20 cellular contexts compared by ENCODE assay signal in the genomic region with DNA sequence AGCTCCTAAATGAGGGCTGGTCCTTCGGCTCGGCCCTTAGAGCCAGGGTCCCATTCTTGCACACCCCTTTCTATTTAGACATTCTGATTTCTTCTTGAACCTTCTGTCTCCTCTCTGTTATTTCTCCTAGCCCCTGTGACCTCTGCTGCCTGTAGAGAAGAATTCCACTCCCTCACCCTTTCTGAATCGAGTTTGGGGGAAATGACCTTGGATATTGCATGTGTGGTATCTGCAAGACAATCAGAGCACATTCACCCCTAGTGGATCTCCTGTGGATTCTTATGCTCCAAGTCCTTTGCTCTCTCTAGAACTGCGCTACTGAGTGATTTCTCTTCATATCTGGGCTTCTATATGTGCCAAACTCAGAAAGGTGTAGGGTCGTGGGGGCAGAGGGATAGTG. TPM values are rescaled to one million over a fixed set of nuclear protein-coding genes. Genes with fewer than 3 reads are reported as not detected.
A peak's percentile ranks its signal among the peaks of the same experiment; 100 is the strongest.
DNase-seq lines count a peak whose midpoint lies in the region; ATAC-seq and TF ChIP-seq lines count a peak whose summit lies in the region.
"Had no signal": no experiment of that assay in that cellular context is flagged by ENCODE, and none has a peak within 500 bp of the region (broad histone marks: within the 10 kb centered on the region; RNA-seq: fewer than 3 reads in every experiment).

No MANE protein-coding gene starts in this region.

- H4K20me1 ChIP-seq in H9 (ENCODE audit: control insufficient read depth, insufficient read depth, insufficient read length), result no peaks in the 10 kb centered on the region
- H4K20me1 ChIP-seq: BLaER1 had no signal

- no peak overlapping the region for H3K18ac ChIP-seq in H9 (ENCODE audit: insufficient read length, low read depth, low read length)

- H3K79me2 ChIP-seq in H9 (ENCODE audit: insufficient read depth, low read length), result no peaks in the 10 kb centered on the region

- POLR2A ChIA-PET in WTC11 (lab: Charles Lee), result interaction anchor here (0.9 kb wide), 1 partner anchor 12 kb away, joined by 3 read pairs; no protein-coding TSS in a partner anchor

- no peak overlapping the region for H3K23ac ChIP-seq in H9 (ENCODE audit: insufficient read length, low read depth, low read length)

- CTCF ChIA-PET in WTC11 (lab: Charles Lee), result no interaction called here

- H2AK5ac ChIP-seq in H9 (ENCODE audit: insufficient read length, low read length), result no peak overlapping the region

- H3K4me3 Mint-ChIP-seq in H9, result no peak overlapping the region
- no peak overlapping the region for H3K4me3 Mint-ChIP-seq in WTC11
- H3K4me3 Mint-ChIP-seq in activated T-helper 2 cell treated with anti-CD3 and anti-CD28 coated beads, Interferon-gamma antibody, Interleukin-2, Interleukin-4, amounts not matched to agents 10 μg/mL and 5 μg/mL and 100 μg/mL, durations not matched to agents 14 hours and 24 hours and 36 hours (ENCODE audit: low read depth), result no peak overlapping the region
- H3K4me3 Mint-ChIP-seq: CD4-positive, alpha-beta memory T cell; CD4-positive, CD25-positive, alpha-beta regulatory T cell; CD8-positive, alpha-beta memory T cell had no signal

- no peak overlapping the region for H3K4ac ChIP-seq in H9 (ENCODE audit: low read depth, low read length)

- no peak overlapping the region for H2BK12ac ChIP-seq in H9 (ENCODE audit: insufficient read length, low read depth, low read length)

- H3K27me3 Mint-ChIP-seq in H9 (ENCODE audit: low read depth), result no peaks in the 10 kb centered on the region
- H3K27me3 Mint-ChIP-seq in WTC11 (ENCODE audit: low read depth), result no peaks in the 10 kb centered on the region
- H3K27me3 Mint-ChIP-seq in activated T-helper 2 cell treated with anti-CD3 and anti-CD28 coated beads, Interferon-gamma antibody, Interleukin-2, Interleukin-4, amounts not matched to agents 10 μg/mL and 5 μg/mL and 100 μg/mL, durations not matched to agents 14 hours and 24 hours and 36 hours (ENCODE audit: low read depth), result peaks cover 25% of the 10 kb centered on the region

- DNase-seq in H9 (no peak), WTC11 (ENCODE audit: low spot score) (no peak), esophagus muscularis mucosa (ENCODE audit: extremely low spot score) (peak; percentile 19)
- DNase-seq in stimulated activated naive CD4-positive, alpha-beta T cell (lab: John Stamatoyannopoulos, UW), result no peak
- DNase-seq in activated T-helper 2 cell treated with anti-CD3 and anti-CD28 coated beads, Interferon-gamma antibody, Interleukin-2, Interleukin-4, amounts not matched to agents 10 μg/mL and 5 μg/mL and 100 μg/mL, durations not matched to agents 14 hours and 24 hours and 36 hours (ENCODE audit: low spot score), result no peak
- DNase-seq: 8988T; ACHN; BE2C; C1 segment of cervical spinal cord; CD4-positive, alpha-beta memory T cell; CD4-positive, CD25-positive, alpha-beta regulatory T cell; CD8-positive, alpha-beta memory T cell; COR-L47; DMS79 treated with DMSO at 0.1 percent for 48 hours; GF-D8 had no signal

- H2AFZ ChIP-seq in H9 (ENCODE audit: low read length), result peak overlapping the region; percentile 50

- H3K9me3 ChIP-seq in H9 (ENCODE audit: control insufficient read depth, low read depth, low read length) (no peaks in the 10 kb centered on the region), esophagus muscularis mucosa (no peaks in the 10 kb centered on the region)
- H3K9me3 ChIP-seq: BE2C, BLaER1 had no signal

- H2BK120ac ChIP-seq in H9 (ENCODE audit: low read depth, low read length, poor library complexity, severe bottlenecking), result no peak overlapping the region

- no peak overlapping the region for H3K14ac ChIP-seq in H9 (ENCODE audit: insufficient read depth, low read length)

- no peak overlapping the region; a peak in 1 of 7 replicates for H3K27ac Mint-ChIP-seq in H9
- H3K27ac Mint-ChIP-seq in WTC11, result no peak overlapping the region
- no peak overlapping the region for H3K27ac Mint-ChIP-seq in activated T-helper 2 cell treated with anti-CD3 and anti-CD28 coated beads, Interferon-gamma antibody, Interleukin-2, Interleukin-4, amounts not matched to agents 10 μg/mL and 5 μg/mL and 100 μg/mL, durations not matched to agents 14 hours and 24 hours and 36 hours
- H3K27ac Mint-ChIP-seq: CD4-positive, alpha-beta memory T cell; CD4-positive, CD25-positive, alpha-beta regulatory T cell; CD8-positive, alpha-beta memory T cell had no signal

- H3K4me1 Mint-ChIP-seq in H9, result peaks cover 8% of the 10 kb centered on the region in 2 experiments
- H3K4me1 Mint-ChIP-seq in WTC11, result peaks cover 25% of the 10 kb centered on the region
- no peaks in the 10 kb centered on the region for H3K4me1 Mint-ChIP-seq in activated T-helper 2 cell treated with anti-CD3 and anti-CD28 coated beads, Interferon-gamma antibody, Interleukin-2, Interleukin-4, amounts not matched to agents 10 μg/mL and 5 μg/mL and 100 μg/mL, durations not matched to agents 14 hours and 24 hours and 36 hours (ENCODE audit: low read depth)
- H3K4me1 Mint-ChIP-seq: CD4-positive, alpha-beta memory T cell; CD4-positive, CD25-positive, alpha-beta regulatory T cell; CD8-positive, alpha-beta memory T cell had no signal

- intact Hi-C loops in esophagus muscularis mucosa (cut with DNase I), result no loop called here
- intact Hi-C loops in activated T-helper 2 cell treated with anti-CD3 and anti-CD28 coated beads, Interferon-gamma antibody, Interleukin-2, Interleukin-4, amounts not matched to agents 10 μg/mL and 5 μg/mL and 100 μg/mL, durations not matched to agents 14 hours and 24 hours and 36 hours (cut with micrococcal nuclease), result no loop called here

- H3K4me3 ChIP-seq in esophagus muscularis mucosa, result no peak overlapping the region
- H3K4me3 ChIP-seq: BLaER1 had no signal

- H4K91ac ChIP-seq in H9 (ENCODE audit: insufficient read length, low read depth, low read length), result no peak overlapping the region

- H3K79me1 ChIP-seq in H9 (ENCODE audit: insufficient read depth, low read depth, low read length, poor library complexity, severe bottlenecking), result no peaks in the 10 kb centered on the region

- H3K56ac ChIP-seq in H9 (ENCODE audit: insufficient read length, low read depth, low read length), result no peak overlapping the region

- no peak overlapping the region for H3T11ph ChIP-seq in H9 (ENCODE audit: low read length)

- H2BK20ac ChIP-seq in H9 (ENCODE audit: low read depth, low read length, poor library complexity, severe bottlenecking), result no peak overlapping the region

- H3K27ac ChIP-seq in H9 (ENCODE audit: insufficient read length, low read depth, low read length), result no peak overlapping the region
- H3K27ac ChIP-seq in esophagus muscularis mucosa (replicated peaks in 1 of 4), result no peak overlapping the region
- H3K27ac ChIP-seq: BLaER1 had no signal

- no peaks in the 10 kb centered on the region for H3K36me3 ChIP-seq in esophagus muscularis mucosa
- H3K36me3 ChIP-seq: BLaER1 had no signal

- no peak overlapping the region for H3K4me2 ChIP-seq in H9 (ENCODE audit: insufficient read depth, insufficient read length, low read length)
- H3K4me2 ChIP-seq: BLaER1 had no signal

- no peak overlapping the region for H2BK5ac ChIP-seq in H9 (ENCODE audit: insufficient read length, low read length)

- TF ChIP-seq CTCF in H9 (conservative IDR thresholded peaks at IDR 0.05) (no peak), WTC11 (IDR thresholded peaks at IDR 0.05) (no peak), esophagus muscularis mucosa (IDR thresholded peaks at IDR 0.05) (no peak)

- no peak overlapping the region for H4K5ac ChIP-seq in H9 (ENCODE audit: insufficient read length, low read depth, low read length)

- ATAC-seq in WTC11, result peak; percentile 78
- ATAC-seq in GM18511 (IDR thresholded peaks at IDR 0.05; ENCODE audit: unreplicated experiment), result no peak
- no peak for ATAC-seq in activated CD4-positive, CD25-positive, alpha-beta regulatory T cell treated with anti-CD3 and anti-CD28 coated beads, Interleukin-2, amount 50 U/mL, for 24 hours

- TF ChIP-seq EP300 in esophagus muscularis mucosa (IDR thresholded peaks at IDR 0.05), result no peak

- TF ChIP-seq POLR2A in esophagus muscularis mucosa (IDR thresholded peaks at IDR 0.05; ENCODE audit: low read depth), result no peak

- no peaks in the 10 kb centered on the region for H3K27me3 ChIP-seq in H9 (ENCODE audit: insufficient read depth, low read length)
- H3K27me3 ChIP-seq in esophagus muscularis mucosa, result peaks cover 0 to 6% (median 0%) of the 10 kb centered on the region in 4 donors
- H3K27me3 ChIP-seq: BE2C, BLaER1 had no signal

- H4K8ac ChIP-seq in H9 (replicated peaks; ENCODE audit: insufficient read length, low read depth, low read length), result no peak overlapping the region

- no peak overlapping the region for H3K9ac ChIP-seq in H9 (ENCODE audit: extremely low read depth, insufficient read length, low read length)
- H3K9ac ChIP-seq: BLaER1 had no signal

- no peak overlapping the region for H2BK15ac ChIP-seq in H9 (ENCODE audit: low read depth, low read length)

- no peaks in the 10 kb centered on the region for H3K36me3 Mint-ChIP-seq in H9 (ENCODE audit: insufficient read depth in 1 of 3, low read depth in 3 of 3)
- no peaks in the 10 kb centered on the region for H3K36me3 Mint-ChIP-seq in WTC11
- H3K36me3 Mint-ChIP-seq in activated T-helper 2 cell treated with anti-CD3 and anti-CD28 coated beads, Interferon-gamma antibody, Interleukin-2, Interleukin-4, amounts not matched to agents 10 μg/mL and 5 μg/mL and 100 μg/mL, durations not matched to agents 14 hours and 24 hours and 36 hours (ENCODE audit: low read depth), result no peaks in the 10 kb centered on the region
- H3K36me3 Mint-ChIP-seq: CD14-positive monocyte; CD4-positive, alpha-beta memory T cell; CD4-positive, CD25-positive, alpha-beta regulatory T cell; CD8-positive, alpha-beta memory T cell had no signal

- H3K4me1 ChIP-seq in H9 (ENCODE audit: insufficient read depth, low read length) (peaks cover 3% of the 10 kb centered on the region), esophagus muscularis mucosa (no peaks in the 10 kb centered on the region)
- H3K4me1 ChIP-seq: BLaER1 had no signal

- WGBS in H9 (ENCODE audit: extremely low coverage, insufficient read length, low lambda C conversion rate), result no CpG with 5 or more reads among the region's 5 CpGs
- 81% methylated on average over 5 of the region's 5 CpGs for WGBS in esophagus muscularis mucosa

- H3K9me3 Mint-ChIP-seq in H9 (no peaks in the 10 kb centered on the region), WTC11 (no peaks in the 10 kb centered on the region)
- H3K9me3 Mint-ChIP-seq in activated T-helper 2 cell treated with anti-CD3 and anti-CD28 coated beads, Interferon-gamma antibody, Interleukin-2, Interleukin-4, amounts not matched to agents 10 μg/mL and 5 μg/mL and 100 μg/mL, durations not matched to agents 14 hours and 24 hours and 36 hours, result no peaks in the 10 kb centered on the region
- H3K9me3 Mint-ChIP-seq: CD14-positive monocyte; CD4-positive, alpha-beta memory T cell; CD8-positive, alpha-beta memory T cell had no signal

- no peaks in the 10 kb centered on the region for H3K23me2 ChIP-seq in H9 (ENCODE audit: insufficient read length, low read depth, low read length, poor library complexity, severe bottlenecking)

TF ChIP-seq in WTC11, 78 proteins besides CTCF, POLR2A, EP300 and RAD21 (continues in another document):
- no peak for TF ChIP-seq ESRRA (CRISPR knock-in tag; IDR thresholded peaks at IDR 0.05; ENCODE audit: borderline replicate concordance)

RNA-seq across cellular contexts. Expression of gene SLC35D3, which starts 55.0 kb away (rescaled TPM):
- 0.17 and 0.57 TPM in 2 replicates for total RNA-seq in H9 (2021)
- total RNA-seq in WTC11 (2021), result 0.37 to 0.78 TPM (median 0.39 TPM) in 3 replicates
- total RNA-seq in esophagus muscularis mucosa, result under 1 TPM in 3 of 4 donors, not detected in 1; 0.11 to 0.42 (median 0.17) TPM
- total RNA-seq in activated T-helper 2 cell treated with anti-CD3 and anti-CD28 coated beads, Interferon-gamma antibody, Interleukin-2, Interleukin-4, amounts not matched to agents 10 μg/mL and 5 μg/mL and 100 μg/mL, durations not matched to agents 14 hours and 24 hours and 36 hours, result not detected in 2 replicates
- total RNA-seq: A673; CD4-positive, alpha-beta memory T cell; CD8-positive, alpha-beta memory T cell had no signal
